In the genomic region with DNA sequence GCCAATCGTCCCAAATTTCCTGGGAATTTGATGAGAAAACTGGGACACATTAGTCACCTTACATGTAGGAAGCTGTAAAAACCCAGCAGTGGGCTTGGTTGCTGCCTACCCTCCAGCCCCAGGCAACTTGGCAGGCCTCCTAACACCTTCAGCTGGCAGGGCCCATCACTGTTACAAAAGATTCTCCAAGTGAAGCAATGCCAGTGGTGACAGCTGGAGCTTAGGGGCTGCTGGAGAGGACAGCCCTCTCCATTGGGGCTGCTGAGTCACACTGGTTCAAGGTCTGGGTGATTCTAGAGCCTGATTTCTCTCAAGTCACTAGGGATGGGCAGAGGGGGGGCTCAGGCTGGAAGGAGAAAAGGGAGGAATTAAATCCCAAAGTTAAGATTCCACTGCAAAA, we compare ENCODE assay signal across 1 cellular context.
TF ChIP-seq lines count a peak whose summit lies in the region.

No MANE protein-coding gene starts in this region.

TF ChIP-seq in H1, 55 proteins besides CTCF, POLR2A, EP300 and RAD21 (continued from another document):
- TF ChIP-seq, protein P1, sequence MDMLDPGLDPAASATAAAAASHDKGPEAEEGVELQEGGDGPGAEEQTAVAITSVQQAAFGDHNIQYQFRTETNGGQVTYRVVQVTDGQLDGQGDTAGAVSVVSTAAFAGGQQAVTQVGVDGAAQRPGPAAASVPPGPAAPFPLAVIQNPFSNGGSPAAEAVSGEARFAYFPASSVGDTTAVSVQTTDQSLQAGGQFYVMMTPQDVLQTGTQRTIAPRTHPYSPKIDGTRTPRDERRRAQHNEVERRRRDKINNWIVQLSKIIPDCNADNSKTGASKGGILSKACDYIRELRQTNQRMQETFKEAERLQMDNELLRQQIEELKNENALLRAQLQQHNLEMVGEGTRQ (IDR thresholded peaks at IDR 0.05; ENCODE audit: low read length), result no peak
- TF ChIP-seq SRF (IDR thresholded peaks at IDR 0.05; ENCODE audit: low read depth, low read length) (no peak), CREB1 (IDR thresholded peaks at IDR 0.05) (no peak)
